Comparison of ENCODE assay signal across 1 cellular context in genomic region chr17:1714488-1714979, GRCh38.
TF ChIP-seq lines count a peak whose summit lies in the region.

No MANE protein-coding gene starts in this region.

TF ChIP-seq in liver, 16 proteins besides CTCF, POLR2A, EP300 and RAD21 (continued from another document):
- TF ChIP-seq REST (IDR thresholded peaks at IDR 0.05) (peak; percentile 20), ATF3 (IDR thresholded peaks at IDR 0.05) (peak; percentile 9), RXRA (IDR thresholded peaks at IDR 0.05) (no peak), MAX (IDR thresholded peaks at IDR 0.05) (peak; percentile 63), SP1 (IDR thresholded peaks at IDR 0.05) (peak; percentile 57), YY1 (IDR thresholded peaks at IDR 0.05) (no peak), FOXA1 (IDR thresholded peaks at IDR 0.05) (no peak), FOXA2 (IDR thresholded peaks at IDR 0.05) (no peak)
